In genomic region chr17:81083125-81083765, GRCh38 we compare ENCODE assay signal across 14 cellular contexts.
DNase-seq lines count a peak whose midpoint lies in the region; ATAC-seq and TF ChIP-seq lines count a peak whose summit lies in the region.
"Had no signal": no experiment of that assay in that cellular context is flagged by ENCODE, and none has a peak within 500 bp of the region (broad histone marks: within the 10 kb centered on the region; RNA-seq: fewer than 3 reads in every experiment).

No MANE protein-coding gene starts in this region.

- H3K4me2 ChIP-seq in BLaER1 = peak overlapping the region; percentile 81

- H3K27me3 ChIP-seq in BLaER1 = peaks cover 100% of the 10 kb centered on the region
- H3K27me3 ChIP-seq: transverse colon had no signal

- DNase-seq in caudate nucleus (lab: John Stamatoyannopoulos, UW) = no peak
- peak; percentile 24 for DNase-seq in kidney tubule cell (ENCODE audit: low spot score)
- peak; percentile 85 for DNase-seq in retinal pigment epithelial cell (ENCODE audit: low read depth)
- no peak for DNase-seq in SHP77 (lab: John Stamatoyannopoulos, UW)
- no peak for DNase-seq in NOMO-1 (lab: John Stamatoyannopoulos, UW; ENCODE audit: unreplicated experiment in 2 of 2)
- DNase-seq in activated naive CD4-positive, alpha-beta T cell treated with Interleukin-2 at 50 U/mL for 16 hours = no peak
- DNase-seq: activated naive CD8-positive, alpha-beta T cell treated with anti-CD3 and anti-CD28 coated beads for 36 hours; GOT3; MV-4-11; NCI-H510A treated with DMSO at 0.1 percent for 48 hours; transverse colon had no signal

- H3K4me1 ChIP-seq in BLaER1 = peaks cover 64% of the 10 kb centered on the region

- H3K9me3 ChIP-seq in BLaER1 = no peaks in the 10 kb centered on the region
- H3K9me3 ChIP-seq: transverse colon had no signal

- no peak for TF ChIP-seq CTCF in retinal pigment epithelial cell (conservative IDR thresholded peaks at IDR 0.05; ENCODE audit: low read depth, low read length)

- ATAC-seq in GM19467 (IDR thresholded peaks at IDR 0.05; ENCODE audit: unreplicated experiment) = no peak
- ATAC-seq: GM12878 had no signal

- H3K27ac ChIP-seq in BLaER1 = no peak overlapping the region
- H3K27ac ChIP-seq in caudate nucleus (ENCODE audit: low read depth, low read length) = peak overlapping the region; percentile 89

- peaks cover 98% of the 10 kb centered on the region for H4K20me1 ChIP-seq in BLaER1

- no peaks in the 10 kb centered on the region for H3K36me3 ChIP-seq in BLaER1
- H3K36me3 ChIP-seq: transverse colon had no signal

- H3K4me3 ChIP-seq in BLaER1 (no peak overlapping the region), retinal pigment epithelial cell (ENCODE audit: low read length) (no peak overlapping the region)
- H3K4me3 ChIP-seq: GM12878, transverse colon had no signal

- H3K9ac ChIP-seq in BLaER1 = no peak overlapping the region

Comparison
In these comparisons a context has a peak if more than half of its experiments do, and no peak if none do; other contexts are left out.
1. DNase-seq: peak in kidney tubule cell (single experiment) and retinal pigment epithelial cell (single experiment); none in caudate nucleus (0 of 61), SHP77 (0 of 2), NOMO-1 (0 of 2) and activated naive CD4-positive, alpha-beta T cell treated with Interleukin-2 at 50 U/mL for 16 hours (single experiment).